8 cellular contexts compared by ENCODE assay signal in the genomic region with DNA sequence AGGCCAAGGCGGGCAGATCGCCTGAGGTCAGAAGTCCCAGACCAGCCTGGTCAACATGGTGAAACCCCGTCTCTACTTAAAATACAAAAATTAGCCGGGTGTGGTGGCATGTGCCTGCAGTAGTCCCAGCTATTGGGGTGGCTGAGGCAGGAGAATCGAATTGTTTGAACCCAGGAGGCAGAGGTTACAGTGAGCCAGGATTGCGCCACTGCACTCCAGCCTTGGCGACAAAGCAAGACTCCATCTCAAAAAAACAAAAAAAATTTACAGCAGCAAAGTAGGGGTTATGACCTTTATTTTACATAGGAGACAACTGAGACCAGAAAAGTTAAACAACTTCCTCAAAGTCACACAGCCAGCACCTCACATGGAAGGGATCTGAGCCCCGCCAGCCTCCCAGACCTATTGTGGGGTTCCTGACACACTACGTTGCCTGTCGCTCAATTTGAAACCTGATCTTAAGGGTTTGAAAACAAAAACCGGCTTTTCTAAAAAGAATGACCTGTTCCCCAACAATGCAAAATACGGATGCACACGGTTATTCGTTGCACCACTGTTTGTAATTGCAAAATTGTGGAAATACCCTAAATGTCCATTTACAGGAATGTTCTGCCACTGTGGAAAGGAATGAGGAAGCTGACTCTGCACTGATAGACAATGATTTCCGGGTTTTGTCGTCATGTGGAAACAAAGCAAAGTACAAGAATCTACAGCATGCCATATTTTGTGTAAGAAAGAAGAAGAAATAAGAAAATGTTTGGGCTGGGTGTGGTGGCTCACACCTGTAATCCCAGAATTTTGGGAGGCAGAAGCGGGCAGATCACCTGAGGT.
A peak's percentile ranks its signal among the peaks of the same experiment; 100 is the strongest.
DNase-seq lines count a peak whose midpoint lies in the region; ATAC-seq and TF ChIP-seq lines count a peak whose summit lies in the region.

No MANE protein-coding gene starts in this region.

- H3K14ac ChIP-seq in trophoblast cell (ENCODE audit: low read length) = no peak overlapping the region

- H3K4me1 ChIP-seq in PC-9 (replicated peaks; ENCODE audit: insufficient read depth) (peaks cover 56% of the 10 kb centered on the region), trophoblast cell (ENCODE audit: control insufficient read depth in 1 of 2, insufficient read depth in 2 of 2, low read length in 2 of 2) (peaks cover 2 to 9% of the 10 kb centered on the region in 2 experiments)

- H3K9ac ChIP-seq in trophoblast cell (ENCODE audit: low read length) = no peak overlapping the region

- peak overlapping the region; percentile 62 for H3K4me2 ChIP-seq in PC-9
- peak overlapping the region; percentile 16 for H3K4me2 ChIP-seq in trophoblast cell (ENCODE audit: low read length)

- H3K4me1 Mint-ChIP-seq in activated CD4-positive, alpha-beta T cell treated with anti-CD3 and anti-CD28 coated beads for 36 hours = peaks cover 11% of the 10 kb centered on the region

- H4K8ac ChIP-seq in trophoblast cell (ENCODE audit: low read depth, low read length) = peak overlapping the region; percentile 75

- peaks cover 34% of the 10 kb centered on the region for H3F3A ChIP-seq in PC-9 (ENCODE audit: insufficient read depth, low read depth)

- H2AK5ac ChIP-seq in trophoblast cell (ENCODE audit: low read length) = no peak overlapping the region

- H3K36me3 ChIP-seq in PC-9 (ENCODE audit: low read depth) (no peaks in the 10 kb centered on the region), trophoblast cell (ENCODE audit: control insufficient read depth in 1 of 2, insufficient read depth in 2 of 2, low read length in 2 of 2) (no peaks in the 10 kb centered on the region)

- peaks cover 16% of the 10 kb centered on the region for H3K27me3 Mint-ChIP-seq in activated CD4-positive, alpha-beta T cell treated with anti-CD3 and anti-CD28 coated beads for 36 hours

- BruUV-seq in PC-9 (replicated peaks; lab: Mats Ljungman, UMichigan) = no TSS peak

- H3K4me3 ChIP-seq in PC-9 = peak overlapping the region; percentile 10; the same call in 1 of the 2 replicates
- H3K4me3 ChIP-seq in fibroblast of mammary gland (ENCODE audit: control insufficient read depth, low read depth, low read length) = no peak overlapping the region
- H3K4me3 ChIP-seq in trophoblast cell (ENCODE audit: low read depth, low read length) = no peak overlapping the region

- H4K20me1 ChIP-seq in PC-9 (ENCODE audit: insufficient read depth) = no peaks in the 10 kb centered on the region

- no peaks in the 10 kb centered on the region for H3K27me3 ChIP-seq in PC-9 (ENCODE audit: insufficient read depth, low read depth)
- H3K27me3 ChIP-seq in trophoblast cell (ENCODE audit: insufficient read depth, low read length) = no peaks in the 10 kb centered on the region

- no peak for ATAC-seq in activated CD4-positive, alpha-beta T cell treated with anti-CD3 and anti-CD28 coated beads for 36 hours

- no peak overlapping the region for H3K23ac ChIP-seq in trophoblast cell (ENCODE audit: low read length)

- H3K27ac ChIP-seq in PC-9 (peak overlapping the region; percentile 97), trophoblast cell (ENCODE audit: low read depth, low read length) (no peak overlapping the region)

- H3K18ac ChIP-seq in trophoblast cell (ENCODE audit: low read length) = no peak overlapping the region

- H3K4ac ChIP-seq in trophoblast cell (ENCODE audit: low read depth, low read length) = no peak overlapping the region

- POLR2A ChIA-PET in PC-9 (lab: Charles Lee; ENCODE audit: unreplicated experiment) = no interaction called here
- POLR2A ChIA-PET in activated CD4-positive, alpha-beta T cell treated with anti-CD3 and anti-CD28 coated beads for 36 hours (lab: Charles Lee) = no interaction called here

- H3K79me2 ChIP-seq in PC-9 (ENCODE audit: low read depth) = no peaks in the 10 kb centered on the region
- no peaks in the 10 kb centered on the region for H3K79me2 ChIP-seq in trophoblast cell (ENCODE audit: control insufficient read depth, insufficient read depth, low read length, poor library complexity)

- intact Hi-C loops in PC-9 (cut with micrococcal nuclease; ENCODE audit: unreplicated experiment) = loop anchor here (2.0 to 10.0 kb wide), 2 partner anchors 93 to 231 kb away; a partner anchor contains a TSS
- intact Hi-C loops in activated CD4-positive, alpha-beta T cell treated with anti-CD3 and anti-CD28 coated beads for 36 hours (cut with DNase I, micrococcal nuclease) = loop anchor here in 1 of 2 experiments (10.0 kb wide), 2 partner anchors 139 to 411 kb away; no protein-coding TSS in a partner anchor

- DNase-seq in GF-D8 (lab: John Stamatoyannopoulos, UW) (peak; percentile 49), PC-9 (peak; percentile 62 to 99), fibroblast of mammary gland (ENCODE audit: low read depth) (peak; percentile 59), trophoblast cell (peak; percentile 79 to 99), iPS-NIHi11 (ENCODE audit: low spot score) (no peak), NCI-H2081 (lab: John Stamatoyannopoulos, UW) (no peak), NCI-H345 treated with DMSO at 0.1 percent for 48 hours (lab: John Stamatoyannopoulos, UW; ENCODE audit: unreplicated experiment) (no peak)
- DNase-seq in activated CD4-positive, alpha-beta T cell treated with anti-CD3 and anti-CD28 coated beads for 36 hours = no peak

- no peaks in the 10 kb centered on the region for H3K9me3 Mint-ChIP-seq in activated CD4-positive, alpha-beta T cell treated with anti-CD3 and anti-CD28 coated beads for 36 hours (ENCODE audit: low read depth)

- no peaks in the 10 kb centered on the region for H3K79me1 ChIP-seq in trophoblast cell (ENCODE audit: low read length)

- H3K36me3 Mint-ChIP-seq in activated CD4-positive, alpha-beta T cell treated with anti-CD3 and anti-CD28 coated beads for 36 hours (ENCODE audit: low read depth) = no peaks in the 10 kb centered on the region

- no peak overlapping the region for H3K27ac Mint-ChIP-seq in activated CD4-positive, alpha-beta T cell treated with anti-CD3 and anti-CD28 coated beads for 36 hours

- CTCF ChIA-PET in PC-9 (lab: Charles Lee) = interaction anchor here (0.8 kb wide), 1 partner anchor 158 kb away, joined by 3 read pairs; no protein-coding TSS in a partner anchor
- CTCF ChIA-PET in activated CD4-positive, alpha-beta T cell treated with anti-CD3 and anti-CD28 coated beads for 36 hours (lab: Charles Lee) = interaction anchor here (0.8 kb wide), 2 partner anchors 7 to 790 kb away, joined by 3 read pairs; no protein-coding TSS in a partner anchor

- no peak overlapping the region for H2BK5ac ChIP-seq in trophoblast cell (ENCODE audit: low read depth, low read length, poor library complexity)

- no peak overlapping the region for H4K12ac ChIP-seq in trophoblast cell (ENCODE audit: low read depth, low read length)

- no peaks in the 10 kb centered on the region for H3K9me2 ChIP-seq in PC-9 (ENCODE audit: insufficient read depth)

- no CpG with 5 or more reads among the region's 17 CpGs for WGBS in trophoblast cell (ENCODE audit: extremely low coverage, insufficient coverage, insufficient read length)

- TF ChIP-seq CTCF in PC-9 (conservative IDR thresholded peaks at IDR 0.05) = no peak
- TF ChIP-seq CTCF in fibroblast of mammary gland (conservative IDR thresholded peaks at IDR 0.05; ENCODE audit: control insufficient read depth, insufficient read depth, low read depth, low read length) = no peak

- H3K4me3 Mint-ChIP-seq in activated CD4-positive, alpha-beta T cell treated with anti-CD3 and anti-CD28 coated beads for 36 hours = no peak overlapping the region

- H2AFZ ChIP-seq in PC-9 (no peak overlapping the region), trophoblast cell (ENCODE audit: insufficient read depth, low read length, poor library complexity) (no peak overlapping the region)

- H3K9me3 ChIP-seq in PC-9 (ENCODE audit: insufficient read depth, low read depth) (peaks cover 8% of the 10 kb centered on the region; the same call in 1 of the 2 replicates), trophoblast cell (ENCODE audit: insufficient read depth, low read depth, low read length) (no peaks in the 10 kb centered on the region)

- no peak overlapping the region for H2BK120ac ChIP-seq in trophoblast cell (ENCODE audit: insufficient read depth, low read length, poor library complexity)

- peak overlapping the region; percentile 8 for H4K91ac ChIP-seq in trophoblast cell (ENCODE audit: low read depth, low read length)

- no peak overlapping the region for H2BK12ac ChIP-seq in trophoblast cell (ENCODE audit: low read length)

Comparison
In these comparisons a context has a peak if more than half of its experiments do, and no peak if none do; other contexts are left out.
1. DNase-seq: peak in GF-D8 (single experiment), PC-9 (2 of 2), fibroblast of mammary gland (single experiment) and trophoblast cell (2 of 2); none in activated CD4-positive, alpha-beta T cell treated with anti-CD3 and anti-CD28 coated beads for 36 hours (single experiment), iPS-NIHi11 (single experiment), NCI-H2081 (0 of 2) and NCI-H345 treated with DMSO at 0.1 percent for 48 hours (single experiment).